18 cellular contexts compared by ENCODE assay signal in genomic region chr4:89270792-89271191, GRCh38. TPM values are rescaled to one million over a fixed set of nuclear protein-coding genes. Genes with fewer than 3 reads are reported as not detected.
DNase-seq lines count a peak whose midpoint lies in the region; ATAC-seq and TF ChIP-seq lines count a peak whose summit lies in the region.
"Had no signal": no experiment of that assay in that cellular context is flagged by ENCODE, and none has a peak within 500 bp of the region (broad histone marks: within the 10 kb centered on the region; RNA-seq: fewer than 3 reads in every experiment).

No MANE protein-coding gene starts in this region.

- no peak overlapping the region for H3K4me3 Mint-ChIP-seq in activated CD8-positive, alpha-beta memory T cell treated with anti-CD3 and anti-CD28 coated beads, Interleukin-2, amount 10 ng/mL, durations not matched to agents 7 days and 5 days
- H3K4me3 Mint-ChIP-seq in CD8-positive, alpha-beta T cell: no peak overlapping the region
- H3K4me3 Mint-ChIP-seq in activated CD8-positive, alpha-beta T cell treated with anti-CD3 and anti-CD28 coated beads, Interleukin-2, amount 10 ng/mL, durations not matched to agents 7 days and 5 days: no peak overlapping the region
- peak overlapping the region; percentile 47 for H3K4me3 Mint-ChIP-seq in natural killer cell treated with Interleukin-12 subunit alpha and Interleukin-12 subunit beta and Interleukin-15 and Interleukin-18, amount 100 ng/mL, for 72 hours

- no peak for DNase-seq in activated CD8-positive, alpha-beta memory T cell treated with anti-CD3 and anti-CD28 coated beads, Interleukin-2, amount 10 ng/mL, durations not matched to agents 7 days and 5 days
- DNase-seq in activated CD8-positive, alpha-beta memory T cell treated with anti-CD3 and anti-CD28 coated beads for 24 hours: no peak
- no peak for DNase-seq in CD8-positive, alpha-beta T cell
- no peak for DNase-seq in activated CD8-positive, alpha-beta T cell treated with anti-CD3 and anti-CD28 coated beads, Interleukin-2, amount 10 ng/mL, durations not matched to agents 7 days and 5 days
- no peak for DNase-seq in natural killer cell treated with Interleukin-12 subunit alpha and Interleukin-12 subunit beta and Interleukin-15 and Interleukin-18, amount 100 ng/mL, for 72 hours (ENCODE audit: low spot score)
- no peak for DNase-seq in RPMI8226
- DNase-seq in stimulated activated CD4-positive, alpha-beta T cell treated with anti-CD3 and anti-CD28 coated beads, Interleukin-12 subunit alpha, Interleukin-12 subunit beta, amount 100 ng/mL, for 4 hours: no peak
- DNase-seq in activated CD4-positive, CD25-positive, alpha-beta regulatory T cell (lab: John Stamatoyannopoulos, UW): no peak
- DNase-seq: DMS53, H7, NCI-H1048, NCI-H2081 treated with DMSO at 0.1 percent for 48 hours, NCI-H524, Peyer's patch, SHP77 had no signal

- peaks cover 71% of the 10 kb centered on the region for H3K36me3 Mint-ChIP-seq in activated CD8-positive, alpha-beta memory T cell treated with anti-CD3 and anti-CD28 coated beads, Interleukin-2, amount 10 ng/mL, durations not matched to agents 7 days and 5 days
- H3K36me3 Mint-ChIP-seq in CD8-positive, alpha-beta T cell: peaks cover 22% of the 10 kb centered on the region
- peaks cover 71% of the 10 kb centered on the region for H3K36me3 Mint-ChIP-seq in activated CD8-positive, alpha-beta T cell treated with anti-CD3 and anti-CD28 coated beads, Interleukin-2, amount 10 ng/mL, durations not matched to agents 7 days and 5 days (ENCODE audit: low read depth)
- H3K36me3 Mint-ChIP-seq in natural killer cell treated with Interleukin-12 subunit alpha and Interleukin-12 subunit beta and Interleukin-15 and Interleukin-18, amount 100 ng/mL, for 72 hours: no peaks in the 10 kb centered on the region

- intact Hi-C loops in CD8-positive, alpha-beta T cell (cut with DNase I, micrococcal nuclease): no loop called here

- H3K36me3 ChIP-seq in CD8-positive, alpha-beta T cell (ENCODE audit: insufficient read depth, low read length): no peaks in the 10 kb centered on the region
- H3K36me3 ChIP-seq: Peyer's patch had no signal

- ATAC-seq in activated CD8-positive, alpha-beta memory T cell treated with anti-CD3 and anti-CD28 coated beads, Interleukin-2, amount 10 ng/mL, durations not matched to agents 7 days and 5 days: peak; percentile 64
- ATAC-seq in CD8-positive, alpha-beta T cell: peak; percentile 68
- peak; percentile 79 for ATAC-seq in activated CD8-positive, alpha-beta T cell treated with anti-CD3 and anti-CD28 coated beads, Interleukin-2, amount 10 ng/mL, durations not matched to agents 7 days and 5 days
- ATAC-seq in natural killer cell treated with Interleukin-12 subunit alpha and Interleukin-12 subunit beta and Interleukin-15 and Interleukin-18, amount 100 ng/mL, for 72 hours: peak in 1 of 2 donors; percentile 90
- ATAC-seq: A549 had no signal

- H3K27me3 Mint-ChIP-seq in activated CD8-positive, alpha-beta memory T cell treated with anti-CD3 and anti-CD28 coated beads, Interleukin-2, amount 10 ng/mL, durations not matched to agents 7 days and 5 days: no peaks in the 10 kb centered on the region
- H3K27me3 Mint-ChIP-seq in CD8-positive, alpha-beta T cell (ENCODE audit: low read depth): no peaks in the 10 kb centered on the region
- no peaks in the 10 kb centered on the region for H3K27me3 Mint-ChIP-seq in activated CD8-positive, alpha-beta T cell treated with anti-CD3 and anti-CD28 coated beads, Interleukin-2, amount 10 ng/mL, durations not matched to agents 7 days and 5 days (ENCODE audit: low read depth)
- no peaks in the 10 kb centered on the region for H3K27me3 Mint-ChIP-seq in natural killer cell treated with Interleukin-12 subunit alpha and Interleukin-12 subunit beta and Interleukin-15 and Interleukin-18, amount 100 ng/mL, for 72 hours

- H3K27me3 ChIP-seq in CD8-positive, alpha-beta T cell (ENCODE audit: insufficient read depth, low read length): no peaks in the 10 kb centered on the region
- H3K27me3 ChIP-seq: BLaER1 treated with 17β-estradiol and CSF1 and Interleukin-3, amounts not matched to agents 10 nM and 100 nM; Peyer's patch had no signal

- H3K27ac Mint-ChIP-seq in activated CD8-positive, alpha-beta memory T cell treated with anti-CD3 and anti-CD28 coated beads, Interleukin-2, amount 10 ng/mL, durations not matched to agents 7 days and 5 days: no peak overlapping the region
- H3K27ac Mint-ChIP-seq in CD8-positive, alpha-beta T cell: peak overlapping the region; percentile 17
- H3K27ac Mint-ChIP-seq in activated CD8-positive, alpha-beta T cell treated with anti-CD3 and anti-CD28 coated beads, Interleukin-2, amount 10 ng/mL, durations not matched to agents 7 days and 5 days: no peak overlapping the region
- H3K27ac Mint-ChIP-seq in natural killer cell treated with Interleukin-12 subunit alpha and Interleukin-12 subunit beta and Interleukin-15 and Interleukin-18, amount 100 ng/mL, for 72 hours: no peak overlapping the region

- no peak for TF ChIP-seq CTCF in CD8-positive, alpha-beta T cell (IDR thresholded peaks at IDR 0.05)

- H3K9me3 ChIP-seq in CD8-positive, alpha-beta T cell (ENCODE audit: low read length): no peaks in the 10 kb centered on the region
- H3K9me3 ChIP-seq: Peyer's patch had no signal

- peaks cover 48% of the 10 kb centered on the region for H3K4me1 Mint-ChIP-seq in activated CD8-positive, alpha-beta memory T cell treated with anti-CD3 and anti-CD28 coated beads, Interleukin-2, amount 10 ng/mL, durations not matched to agents 7 days and 5 days
- H3K4me1 Mint-ChIP-seq in CD8-positive, alpha-beta T cell (ENCODE audit: low read depth): peaks cover 81% of the 10 kb centered on the region
- H3K4me1 Mint-ChIP-seq in activated CD8-positive, alpha-beta T cell treated with anti-CD3 and anti-CD28 coated beads, Interleukin-2, amount 10 ng/mL, durations not matched to agents 7 days and 5 days (ENCODE audit: low read depth): peaks cover 45% of the 10 kb centered on the region
- H3K4me1 Mint-ChIP-seq in natural killer cell treated with Interleukin-12 subunit alpha and Interleukin-12 subunit beta and Interleukin-15 and Interleukin-18, amount 100 ng/mL, for 72 hours (ENCODE audit: low read depth in 2 of 2): peaks cover 49 to 53% of the 10 kb centered on the region in 2 donors

- CTCF ChIA-PET in activated CD8-positive, alpha-beta memory T cell treated with anti-CD3 and anti-CD28 coated beads, Interleukin-2, amount 10 ng/mL, durations not matched to agents 7 days and 5 days (lab: Charles Lee): interaction anchor here (1.0 to 2.2 kb wide), 2 partner anchors 10 to 16 kb away, joined by 4 to 7 read pairs; no protein-coding TSS in a partner anchor
- CTCF ChIA-PET in CD8-positive, alpha-beta T cell (lab: Charles Lee): interaction anchor here (0.5 kb wide), 1 partner anchor 197 kb away, joined by 3 read pairs; no protein-coding TSS in a partner anchor
- CTCF ChIA-PET in activated CD8-positive, alpha-beta T cell treated with anti-CD3 and anti-CD28 coated beads, Interleukin-2, amount 10 ng/mL, durations not matched to agents 7 days and 5 days (lab: Charles Lee): interaction anchor here (1.0 to 1.5 kb wide), 2 partner anchors 15 to 28 kb away, joined by 3 read pairs; no protein-coding TSS in a partner anchor

- peaks cover 4% of the 10 kb centered on the region for H3K4me1 ChIP-seq in CD8-positive, alpha-beta T cell (ENCODE audit: insufficient read depth, low read length)
- H3K4me1 ChIP-seq: Peyer's patch had no signal

- H3K9me3 Mint-ChIP-seq in activated CD8-positive, alpha-beta memory T cell treated with anti-CD3 and anti-CD28 coated beads, Interleukin-2, amount 10 ng/mL, durations not matched to agents 7 days and 5 days (ENCODE audit: low read depth): peaks cover 3% of the 10 kb centered on the region
- no peaks in the 10 kb centered on the region for H3K9me3 Mint-ChIP-seq in CD8-positive, alpha-beta T cell
- peaks cover 4% of the 10 kb centered on the region for H3K9me3 Mint-ChIP-seq in activated CD8-positive, alpha-beta T cell treated with anti-CD3 and anti-CD28 coated beads, Interleukin-2, amount 10 ng/mL, durations not matched to agents 7 days and 5 days (ENCODE audit: insufficient read depth)
- H3K9me3 Mint-ChIP-seq in natural killer cell treated with Interleukin-12 subunit alpha and Interleukin-12 subunit beta and Interleukin-15 and Interleukin-18, amount 100 ng/mL, for 72 hours: peaks cover 3% of the 10 kb centered on the region

- no peak overlapping the region for H3K4me3 ChIP-seq in CD8-positive, alpha-beta T cell (ENCODE audit: low read depth, low read length)
- H3K4me3 ChIP-seq: A549; BLaER1 treated with 17β-estradiol and CSF1 and Interleukin-3, amounts not matched to agents 10 nM and 100 nM; Peyer's patch had no signal

- POLR2A ChIA-PET in CD8-positive, alpha-beta T cell (lab: Charles Lee): no interaction called here
- POLR2A ChIA-PET in activated CD8-positive, alpha-beta T cell treated with anti-CD3 and anti-CD28 coated beads, Interleukin-2, amount 10 ng/mL, durations not matched to agents 7 days and 5 days (lab: Charles Lee): interaction anchor here (1.4 kb wide), 1 partner anchor 24 kb away, joined by 3 read pairs; no protein-coding TSS in a partner anchor

- no peak overlapping the region for H3K27ac ChIP-seq in CD8-positive, alpha-beta T cell (ENCODE audit: low read depth, low read length)
- H3K27ac ChIP-seq: BLaER1 treated with 17β-estradiol and CSF1 and Interleukin-3, amounts not matched to agents 10 nM and 100 nM; KMS-11; Peyer's patch had no signal

RNA-seq across cellular contexts. Expression of gene GPRIN3, which starts 36.8 kb away (rescaled TPM):
- 10 to 100 TPM; 66.9 to 67.5 TPM for total RNA-seq in activated CD8-positive, alpha-beta memory T cell treated with anti-CD3 and anti-CD28 coated beads, Interleukin-2, amount 10 ng/mL, durations not matched to agents 7 days and 5 days
- 10 to 100 TPM; 32.1 to 34.4 TPM for total RNA-seq in CD8-positive, alpha-beta T cell
- total RNA-seq in activated CD8-positive, alpha-beta T cell treated with anti-CD3 and anti-CD28 coated beads, Interleukin-2, amount 10 ng/mL, durations not matched to agents 7 days and 5 days: 10 to 100 TPM; 40.6 to 40.8 TPM
- total RNA-seq in natural killer cell treated with Interleukin-12 subunit alpha and Interleukin-12 subunit beta and Interleukin-15 and Interleukin-18, amount 100 ng/mL, for 72 hours: 10 to 100 TPM; 11.6 to 24.0 TPM
